Comparison of ENCODE assay signal across 20 cellular contexts in genomic region chr11:94595061-94595460, GRCh38. TPM values are rescaled to one million over a fixed set of nuclear protein-coding genes. Genes with fewer than 3 reads are reported as not detected.
DNase-seq lines count a peak whose midpoint lies in the region; ATAC-seq and TF ChIP-seq lines count a peak whose summit lies in the region.
"Had no signal": no experiment of that assay in that cellular context is flagged by ENCODE, and none has a peak within 500 bp of the region (broad histone marks: within the 10 kb centered on the region; RNA-seq: fewer than 3 reads in every experiment).

No MANE protein-coding gene starts in this region.

- WGBS in lower leg skin, 2 donors = 90 to 92% methylated on average over 6 of the region's 6 CpGs

- no peaks in the 10 kb centered on the region for H3K27me3 ChIP-seq in CD8-positive, alpha-beta T cell (ENCODE audit: insufficient read depth, low read length)
- H3K27me3 ChIP-seq in H7 (ENCODE audit: control insufficient read depth, insufficient read depth, low read length) = no peaks in the 10 kb centered on the region
- no peaks in the 10 kb centered on the region for H3K27me3 ChIP-seq in CD8-positive, alpha-beta memory T cell (ENCODE audit: insufficient read depth, low read length, poor library complexity, severe bottlenecking)
- H3K27me3 ChIP-seq: BLaER1 treated with 17β-estradiol and CSF1 and Interleukin-3, amounts not matched to agents 10 nM and 100 nM had no signal

- intact Hi-C loops in lower leg skin (cut with DNase I; ENCODE audit: low total_unique reads) = no loop called here
- intact Hi-C loops in CD8-positive, alpha-beta T cell (cut with DNase I, micrococcal nuclease) = no loop called here

- H3K4me3 ChIP-seq in lower leg skin (ENCODE audit: low read depth, poor library complexity, severe bottlenecking) (no peak overlapping the region), H7 (ENCODE audit: insufficient read depth, low read depth, low read length) (no peak overlapping the region)
- H3K4me3 ChIP-seq in CD8-positive, alpha-beta T cell (ENCODE audit: low read depth, low read length) = no peak overlapping the region
- H3K4me3 ChIP-seq in CD8-positive, alpha-beta memory T cell (ENCODE audit: low read length) = no peak overlapping the region
- H3K4me3 ChIP-seq: BLaER1 treated with 17β-estradiol and CSF1 and Interleukin-3, amounts not matched to agents 10 nM and 100 nM had no signal

- DNase-seq in lower leg skin (ENCODE audit: low spot score in 2 of 2) = no peak
- no peak for DNase-seq in CD8-positive, alpha-beta T cell
- DNase-seq in H7 = no peak
- DNase-seq in CD8-positive, alpha-beta memory T cell = no peak
- DNase-seq: activated CD4-positive, alpha-beta T cell treated with anti-CD3 and anti-CD28 coated beads for 1 hour; anterior cingulate cortex; cerebellar nuclear complex; HCEC 1CT; hippocampal formation; kidney glomerular epithelial cell; NCI-H2029 treated with DMSO at 0.1 percent for 48 hours; SIG-M5; stimulated activated CD4-positive, alpha-beta T cell treated with anti-CD3 and anti-CD28 coated beads, Interleukin-12 subunit alpha, Interleukin-12 subunit beta, amount 100 ng/mL, for 4 hours had no signal

- CTCF ChIA-PET in CD8-positive, alpha-beta T cell (lab: Charles Lee) = no interaction called here
- CTCF ChIA-PET in CD8-positive, alpha-beta memory T cell (lab: Charles Lee) = no interaction called here

- H3K9me3 Mint-ChIP-seq in CD8-positive, alpha-beta T cell = no peaks in the 10 kb centered on the region
- peaks cover 0 to under 1% (median 0%) of the 10 kb centered on the region in 5 donors for H3K9me3 Mint-ChIP-seq in CD8-positive, alpha-beta memory T cell
- H3K9me3 Mint-ChIP-seq: stimulated activated memory B cell treated with anti-CD40 and anti-IgM and Interleukin-4, amounts not matched to agents 10 μg/mL and 1 μg/mL and 100 μg/mL, for 72 hours had no signal

- no peak overlapping the region for H3K27ac ChIP-seq in CD8-positive, alpha-beta T cell (ENCODE audit: low read depth, low read length)
- no peak overlapping the region for H3K27ac ChIP-seq in CD8-positive, alpha-beta memory T cell (ENCODE audit: low read depth, low read length)
- H3K27ac ChIP-seq: BLaER1 treated with 17β-estradiol and CSF1 and Interleukin-3, amounts not matched to agents 10 nM and 100 nM had no signal

- no peaks in the 10 kb centered on the region for H3K36me3 Mint-ChIP-seq in CD8-positive, alpha-beta T cell
- H3K36me3 Mint-ChIP-seq in CD8-positive, alpha-beta memory T cell = peaks cover 0 to 6% (median 3%) of the 10 kb centered on the region in 3 donors
- H3K36me3 Mint-ChIP-seq: stimulated activated memory B cell treated with anti-CD40 and anti-IgM and Interleukin-4, amounts not matched to agents 10 μg/mL and 1 μg/mL and 100 μg/mL, for 72 hours had no signal

- H3K4me3 Mint-ChIP-seq in CD8-positive, alpha-beta T cell = no peak overlapping the region
- no peak overlapping the region for H3K4me3 Mint-ChIP-seq in CD8-positive, alpha-beta memory T cell
- H3K4me3 Mint-ChIP-seq: stimulated activated memory B cell treated with anti-CD40 and anti-IgM and Interleukin-4, amounts not matched to agents 10 μg/mL and 1 μg/mL and 100 μg/mL, for 72 hours; type B pancreatic cell had no signal

- H3K27me3 Mint-ChIP-seq in CD8-positive, alpha-beta T cell (ENCODE audit: low read depth) = no peaks in the 10 kb centered on the region
- H3K27me3 Mint-ChIP-seq in CD8-positive, alpha-beta memory T cell = no peaks in the 10 kb centered on the region
- H3K27me3 Mint-ChIP-seq: stimulated activated memory B cell treated with anti-CD40 and anti-IgM and Interleukin-4, amounts not matched to agents 10 μg/mL and 1 μg/mL and 100 μg/mL, for 72 hours; type B pancreatic cell had no signal

- no peak for TF ChIP-seq POLR2A in lower leg skin (IDR thresholded peaks at IDR 0.05)

- H3K9me3 ChIP-seq in CD8-positive, alpha-beta T cell (ENCODE audit: low read length) = no peaks in the 10 kb centered on the region
- no peaks in the 10 kb centered on the region for H3K9me3 ChIP-seq in CD8-positive, alpha-beta memory T cell (ENCODE audit: low read length)

- peak; percentile 69 for ATAC-seq in GM19043 (IDR thresholded peaks at IDR 0.05; ENCODE audit: low read depth, unreplicated experiment)
- ATAC-seq in HG02642 (IDR thresholded peaks at IDR 0.05; ENCODE audit: poor library complexity, unreplicated experiment) = peak; percentile 42
- peak; percentile 51 for ATAC-seq in HG03354 (IDR thresholded peaks at IDR 0.05; ENCODE audit: poor library complexity, severe bottlenecking, unreplicated experiment)
- no peak for ATAC-seq in CD8-positive, alpha-beta T cell
- ATAC-seq: HepG2; stimulated activated memory B cell treated with anti-CD40 and anti-IgM and Interleukin-4, amounts not matched to agents 10 μg/mL and 1 μg/mL and 100 μg/mL, for 72 hours had no signal

- POLR2A ChIA-PET in CD8-positive, alpha-beta T cell (lab: Charles Lee) = no interaction called here
- POLR2A ChIA-PET in CD8-positive, alpha-beta memory T cell (lab: Charles Lee) = no interaction called here

- no peak overlapping the region for H3K27ac Mint-ChIP-seq in CD8-positive, alpha-beta T cell
- peak overlapping the region in 1 of 8 donors; percentile 35 for H3K27ac Mint-ChIP-seq in CD8-positive, alpha-beta memory T cell
- H3K27ac Mint-ChIP-seq: stimulated activated memory B cell treated with anti-CD40 and anti-IgM and Interleukin-4, amounts not matched to agents 10 μg/mL and 1 μg/mL and 100 μg/mL, for 72 hours; type B pancreatic cell had no signal

- H3K4me1 ChIP-seq in CD8-positive, alpha-beta T cell (ENCODE audit: insufficient read depth, low read length) = no peaks in the 10 kb centered on the region
- H3K4me1 ChIP-seq in CD8-positive, alpha-beta memory T cell (ENCODE audit: insufficient read depth, low read length) = no peaks in the 10 kb centered on the region

- no peak for TF ChIP-seq CTCF in lower leg skin (IDR thresholded peaks at IDR 0.05)
- TF ChIP-seq CTCF in CD8-positive, alpha-beta T cell (IDR thresholded peaks at IDR 0.05) = no peak

- H3K36me3 ChIP-seq in CD8-positive, alpha-beta T cell (ENCODE audit: insufficient read depth, low read length) = no peaks in the 10 kb centered on the region
- no peaks in the 10 kb centered on the region for H3K36me3 ChIP-seq in H7 (replicated peaks; ENCODE audit: control insufficient read depth, insufficient read depth, low read length)
- no peaks in the 10 kb centered on the region for H3K36me3 ChIP-seq in CD8-positive, alpha-beta memory T cell (ENCODE audit: insufficient read depth, low read length)

- no peaks in the 10 kb centered on the region for H3K4me1 Mint-ChIP-seq in CD8-positive, alpha-beta T cell (ENCODE audit: low read depth)
- H3K4me1 Mint-ChIP-seq in CD8-positive, alpha-beta memory T cell = no peaks in the 10 kb centered on the region
- H3K4me1 Mint-ChIP-seq: stimulated activated memory B cell treated with anti-CD40 and anti-IgM and Interleukin-4, amounts not matched to agents 10 μg/mL and 1 μg/mL and 100 μg/mL, for 72 hours had no signal

RNA-seq across cellular contexts. Expression of gene PIWIL4, which starts 27.9 kb away (rescaled TPM):
- total RNA-seq in lower leg skin = 1 to 10 TPM in 3 of 4 donors, under 1 TPM in 1; 0.67 to 3.3 (median 1.6) TPM
- total RNA-seq in CD8-positive, alpha-beta T cell = 1 to 10 TPM in 1 of 2 experiments, under 1 TPM in 1; 0.89 to 1.0 TPM
- 1.1 and 1.2 TPM in 2 replicates for total RNA-seq in H7 (2014; rRNA removed; shearing (Covaris generic))
- total RNA-seq in CD8-positive, alpha-beta memory T cell = under 1 TPM; 0.58 to 0.61 TPM
- polyA plus RNA-seq in CD8-positive, alpha-beta memory T cell = 0.36 TPM
- total RNA-seq: HepG2 had no signal

RNA-seq across cellular contexts. Expression of gene FUT4, which starts 51.3 kb away (rescaled TPM):
- total RNA-seq in lower leg skin = 1 to 10 TPM; 1.2 to 4.5 (median 2.3) TPM
- 1 to 10 TPM; 4.7 to 5.2 TPM for total RNA-seq in CD8-positive, alpha-beta T cell
- total RNA-seq in H7 (2014; rRNA removed; shearing (Covaris generic)) = 7.5 and 8.6 TPM in 2 replicates
- 1 to 10 TPM; 7.6 to 7.9 TPM for total RNA-seq in CD8-positive, alpha-beta memory T cell
- polyA plus RNA-seq in CD8-positive, alpha-beta memory T cell = 2.1 TPM
